Comparison of ENCODE assay signal across 2 cellular contexts in genomic region chr5:12312343-12312742, GRCh38.
"Had no signal": no experiment of that assay in that cellular context is flagged by ENCODE, and none has a peak within 500 bp of the region (broad histone marks: within the 10 kb centered on the region; RNA-seq: fewer than 3 reads in every experiment).

No MANE protein-coding gene starts in this region.

- DNase-seq: GDM1, GF-D8 had no signal
